ENCODE assay signal across 1 cellular context in genomic region chr15:40122239-40122638, GRCh38.
TF ChIP-seq lines count a peak whose summit lies in the region.

No MANE protein-coding gene starts in this region.

TF ChIP-seq in WTC11, 78 proteins besides CTCF, POLR2A, EP300 and RAD21 (continued from another document):
- TF ChIP-seq HMGA2 (CRISPR knock-in tag; IDR thresholded peaks at IDR 0.05) (no peak), SP1 (CRISPR knock-in tag; conservative IDR thresholded peaks at IDR 0.05) (no peak), ZNF281 (CRISPR knock-in tag; IDR thresholded peaks at IDR 0.05) (no peak), FOXP1 (CRISPR knock-in tag; IDR thresholded peaks at IDR 0.05; ENCODE audit: borderline replicate concordance) (no peak), ATF1 (CRISPR knock-in tag; IDR thresholded peaks at IDR 0.05) (no peak)
